ENCODE assay signal across 1 cellular context in the genomic region with DNA sequence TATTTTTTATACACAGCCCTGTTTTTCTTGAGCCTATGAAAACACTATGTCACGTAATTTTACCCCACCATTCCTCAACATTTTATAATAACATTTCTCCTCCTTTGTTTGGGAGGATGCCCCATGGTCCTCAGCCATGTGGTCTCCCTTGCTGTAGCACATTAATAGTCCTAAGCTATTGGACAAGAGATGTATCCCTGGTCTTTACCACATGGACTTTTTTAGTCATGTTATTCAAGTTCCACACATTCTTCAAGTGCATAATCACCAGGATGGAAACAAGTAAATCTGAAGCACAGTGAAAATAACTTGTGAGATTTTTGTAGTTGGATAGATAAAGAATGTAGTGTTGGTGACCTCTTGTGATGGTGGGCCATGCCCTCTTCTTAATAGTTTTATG.
TF ChIP-seq lines count a peak whose summit lies in the region.

No MANE protein-coding gene starts in this region.

TF ChIP-seq in HepG2, 621 proteins besides CTCF, POLR2A, EP300 and RAD21:
- TF ChIP-seq SAP130 (CRISPR knock-in tag; IDR thresholded peaks at IDR 0.05; ENCODE audit: low read depth): peak; percentile 26; the same call in 1 of the 2 replicates
- TF ChIP-seq, protein P1, sequence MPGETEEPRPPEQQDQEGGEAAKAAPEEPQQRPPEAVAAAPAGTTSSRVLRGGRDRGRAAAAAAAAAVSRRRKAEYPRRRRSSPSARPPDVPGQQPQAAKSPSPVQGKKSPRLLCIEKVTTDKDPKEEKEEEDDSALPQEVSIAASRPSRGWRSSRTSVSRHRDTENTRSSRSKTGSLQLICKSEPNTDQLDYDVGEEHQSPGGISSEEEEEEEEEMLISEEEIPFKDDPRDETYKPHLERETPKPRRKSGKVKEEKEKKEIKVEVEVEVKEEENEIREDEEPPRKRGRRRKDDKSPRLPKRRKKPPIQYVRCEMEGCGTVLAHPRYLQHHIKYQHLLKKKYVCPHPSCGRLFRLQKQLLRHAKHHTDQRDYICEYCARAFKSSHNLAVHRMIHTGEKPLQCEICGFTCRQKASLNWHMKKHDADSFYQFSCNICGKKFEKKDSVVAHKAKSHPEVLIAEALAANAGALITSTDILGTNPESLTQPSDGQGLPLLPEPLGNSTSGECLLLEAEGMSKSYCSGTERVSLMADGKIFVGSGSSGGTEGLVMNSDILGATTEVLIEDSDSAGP (CRISPR knock-in tag; IDR thresholded peaks at IDR 0.05; ENCODE audit: borderline replicate concordance): no peak
